In genomic region chr3:127574880-127575878, GRCh38 we compare ENCODE assay signal across 8 cellular contexts. TPM values are rescaled to one million over a fixed set of nuclear protein-coding genes. Genes with fewer than 3 reads are reported as not detected.
DNase-seq lines count a peak whose midpoint lies in the region; ATAC-seq and TF ChIP-seq lines count a peak whose summit lies in the region.

No MANE protein-coding gene starts in this region.

- H3K36me3 ChIP-seq in Karpas-422 (ENCODE audit: insufficient read depth, low read length), result peaks cover 22% of the 10 kb centered on the region; the same call in 1 of the 2 replicates
- H3K36me3 ChIP-seq in PC-9 (ENCODE audit: low read depth), result 0 out of 2 replicates have a peak, but pooled peaks cover 6% of the 10 kb centered on the region

- POLR2A ChIA-PET in PC-9 (lab: Charles Lee; ENCODE audit: unreplicated experiment), result interaction anchor here (0.6 to 0.7 kb wide), 8 partner anchors 13 to 1105 kb away, joined by 3 to 7 read pairs (median 4); no protein-coding TSS in a partner anchor
- POLR2A ChIA-PET in naive thymus-derived CD8-positive, alpha-beta T cell (lab: Charles Lee), result interaction anchor here (0.6 to 1.9 kb wide), 4 partner anchors 14 to 1100 kb away, joined by 3 to 16 read pairs (median 5); partner anchors contain the start of genes TPRA1 and ZXDC

- peaks cover 14 to 29% (median 19%) of the 10 kb centered on the region in 4 donors for H3K4me1 Mint-ChIP-seq in naive thymus-derived CD8-positive, alpha-beta T cell
- peaks cover 29% of the 10 kb centered on the region for H3K4me1 Mint-ChIP-seq in stimulated activated effector memory CD8-positive, alpha-beta T cell treated with anti-CD3 and anti-CD28 coated beads, Interleukin-12 subunit alpha, Interleukin-12 subunit beta, amount 100 ng/mL, for 72 hours

- no peak overlapping the region for H3K4me3 ChIP-seq in Karpas-422 (ENCODE audit: low read length)
- H3K4me3 ChIP-seq in PC-9, result no peak overlapping the region
- H3K4me3 ChIP-seq in epithelial cell of proximal tubule (ENCODE audit: low read depth, low read length), result no peak overlapping the region

- H3K9me3 ChIP-seq in Karpas-422 (ENCODE audit: low read length) (no peaks in the 10 kb centered on the region), PC-9 (ENCODE audit: insufficient read depth, low read depth) (no peaks in the 10 kb centered on the region)

- H4K20me1 ChIP-seq in Karpas-422 (ENCODE audit: insufficient read depth, low read depth, low read length) (peaks cover 16% of the 10 kb centered on the region; the same call in 1 of the 2 replicates), PC-9 (ENCODE audit: insufficient read depth) (peaks cover 10% of the 10 kb centered on the region)

- no peaks in the 10 kb centered on the region for H3F3A ChIP-seq in PC-9 (ENCODE audit: insufficient read depth, low read depth)

- no peaks in the 10 kb centered on the region for H3K9me2 ChIP-seq in Karpas-422 (replicated peaks; ENCODE audit: insufficient read depth, low read length)
- H3K9me2 ChIP-seq in PC-9 (ENCODE audit: insufficient read depth), result no peaks in the 10 kb centered on the region

- no peak overlapping the region for H3K9ac ChIP-seq in Karpas-422 (ENCODE audit: low read length)

- peaks cover 0 to 26% (median 12%) of the 10 kb centered on the region in 3 donors for H3K36me3 Mint-ChIP-seq in naive thymus-derived CD8-positive, alpha-beta T cell
- H3K36me3 Mint-ChIP-seq in stimulated activated effector memory CD8-positive, alpha-beta T cell treated with anti-CD3 and anti-CD28 coated beads, Interleukin-12 subunit alpha, Interleukin-12 subunit beta, amount 100 ng/mL, for 72 hours, result peaks cover 53% of the 10 kb centered on the region

- no peaks in the 10 kb centered on the region for H3K9me3 Mint-ChIP-seq in naive thymus-derived CD8-positive, alpha-beta T cell
- H3K9me3 Mint-ChIP-seq in stimulated activated effector memory CD8-positive, alpha-beta T cell treated with anti-CD3 and anti-CD28 coated beads, Interleukin-12 subunit alpha, Interleukin-12 subunit beta, amount 100 ng/mL, for 72 hours, result no peaks in the 10 kb centered on the region

- peak overlapping the region in 8 of 10 donors; percentile 6 to 64 (median 40) for H3K4me3 Mint-ChIP-seq in naive thymus-derived CD8-positive, alpha-beta T cell
- H3K4me3 Mint-ChIP-seq in stimulated activated effector memory CD8-positive, alpha-beta T cell treated with anti-CD3 and anti-CD28 coated beads, Interleukin-12 subunit alpha, Interleukin-12 subunit beta, amount 100 ng/mL, for 72 hours, result no peak overlapping the region

- DNase-seq in DMS53 treated with DMSO at 0.1 percent for 48 hours (lab: John Stamatoyannopoulos, UW; ENCODE audit: unreplicated experiment) (peak; percentile 68), Karpas-422 (peak; percentile 96), PC-9 (peak; percentile 74 to 88), activated T-cell treated with anti-CD3 and anti-CD28 coated beads for 48 hours (ENCODE audit: low read depth) (peak; percentile 84), epithelial cell of proximal tubule (ENCODE audit: low read depth) (no peak)
- peak; percentile 71 to 90 (median 78) for DNase-seq in naive thymus-derived CD8-positive, alpha-beta T cell
- peak; percentile 79 to 90 for DNase-seq in stimulated activated effector memory CD8-positive, alpha-beta T cell treated with anti-CD3 and anti-CD28 coated beads, Interleukin-12 subunit alpha, Interleukin-12 subunit beta, amount 100 ng/mL, for 72 hours (ENCODE audit: low spot score in 2 of 2)

- H2AFZ ChIP-seq in Karpas-422 (ENCODE audit: low read length) (no peak overlapping the region), PC-9 (no peak overlapping the region)

- H3K4me2 ChIP-seq in Karpas-422 (ENCODE audit: low read depth, low read length, poor library complexity, severe bottlenecking), result no peak overlapping the region
- no peak overlapping the region for H3K4me2 ChIP-seq in PC-9

- H3K27ac Mint-ChIP-seq in naive thymus-derived CD8-positive, alpha-beta T cell, result peak overlapping the region in 8 of 10 donors; percentile 37 to 90 (median 80)
- H3K27ac Mint-ChIP-seq in stimulated activated effector memory CD8-positive, alpha-beta T cell treated with anti-CD3 and anti-CD28 coated beads, Interleukin-12 subunit alpha, Interleukin-12 subunit beta, amount 100 ng/mL, for 72 hours, result peak overlapping the region; percentile 76

- H3K4me1 ChIP-seq in Karpas-422 (ENCODE audit: low read length) (peaks cover 5% of the 10 kb centered on the region), PC-9 (replicated peaks; ENCODE audit: insufficient read depth) (no peaks in the 10 kb centered on the region)

- no peaks in the 10 kb centered on the region for H3K27me3 Mint-ChIP-seq in naive thymus-derived CD8-positive, alpha-beta T cell

- H3K27me3 ChIP-seq in Karpas-422 (ENCODE audit: low read length), result no peaks in the 10 kb centered on the region
- H3K27me3 ChIP-seq in PC-9 (ENCODE audit: insufficient read depth, low read depth), result no peaks in the 10 kb centered on the region

- CTCF ChIA-PET in PC-9 (lab: Charles Lee), result interaction anchor here (0.6 to 1.1 kb wide), 18 partner anchors 16 to 1452 kb away, joined by 3 to 20 read pairs (median 4); no protein-coding TSS in a partner anchor

- peaks cover under 1% of the 10 kb centered on the region; the same call in 1 of the 2 replicates for H3K79me2 ChIP-seq in Karpas-422 (ENCODE audit: low read length)
- no peaks in the 10 kb centered on the region for H3K79me2 ChIP-seq in PC-9 (ENCODE audit: low read depth)

- H3K27ac ChIP-seq in Karpas-422 (ENCODE audit: low read length) (no peak overlapping the region), PC-9 (no peak overlapping the region)

- peak; percentile 98 for TF ChIP-seq CTCF in PC-9 (conservative IDR thresholded peaks at IDR 0.05)
- peak; percentile 98 for TF ChIP-seq CTCF in epithelial cell of proximal tubule (conservative IDR thresholded peaks at IDR 0.05; ENCODE audit: low read depth, low read length)

- intact Hi-C loops in PC-9 (cut with micrococcal nuclease; ENCODE audit: unreplicated experiment), result loop anchor here (5.0 kb wide), 2 partner anchors 397 to 477 kb away; partner anchors contain the start of gene SEC61A1

- BruUV-seq in PC-9 (replicated peaks; lab: Mats Ljungman, UMichigan), result no TSS peak

- peak; percentile 82 for ATAC-seq in GM21786 (IDR thresholded peaks at IDR 0.05; ENCODE audit: unreplicated experiment)
- peak; percentile 94 to 96 for ATAC-seq in naive thymus-derived CD8-positive, alpha-beta T cell
- peak; percentile 89 for ATAC-seq in stimulated activated effector memory CD8-positive, alpha-beta T cell treated with anti-CD3 and anti-CD28 coated beads, Interleukin-12 subunit alpha, Interleukin-12 subunit beta, amount 100 ng/mL, for 72 hours

RNA-seq across cellular contexts. Expression of gene TPRA1, which starts 15.4 kb away (rescaled TPM):
- 34.7 and 36.9 TPM in 2 replicates for total RNA-seq in Karpas-422 (2014; rRNA removed; shearing (Covaris generic); ENCODE audit: low replicate concordance)
- 58.5 and 66.5 TPM in 2 replicates for total RNA-seq in PC-9 (2021)
- total RNA-seq in epithelial cell of proximal tubule, result 53.2 and 76.6 TPM in 2 replicates
- 10 to 100 TPM; 30.2 to 34.7 TPM for total RNA-seq in naive thymus-derived CD8-positive, alpha-beta T cell
- polyA plus RNA-seq in naive thymus-derived CD8-positive, alpha-beta T cell, result 10 to 100 TPM; 14.8 to 27.6 (median 15.3) TPM

RNA-seq across cellular contexts. Expression of gene MCM2, which starts 23.0 kb away (rescaled TPM):
- total RNA-seq in Karpas-422 (2014; rRNA removed; shearing (Covaris generic); ENCODE audit: low replicate concordance), result 43.7 and 79.2 TPM in 2 replicates
- total RNA-seq in PC-9 (2021), result 108 and 137 TPM in 2 replicates
- 74.3 and 139 TPM in 2 replicates for total RNA-seq in epithelial cell of proximal tubule
- total RNA-seq in naive thymus-derived CD8-positive, alpha-beta T cell, result 10 to 100 TPM; 10.4 to 17.7 TPM
- polyA plus RNA-seq in naive thymus-derived CD8-positive, alpha-beta T cell, result 10 to 100 TPM; 10.4 to 13.2 (median 13.2) TPM

RNA-seq across cellular contexts. Expression of gene PODXL2, which starts 53.8 kb away (rescaled TPM):
- total RNA-seq in Karpas-422 (2014; rRNA removed; shearing (Covaris generic); ENCODE audit: low replicate concordance), result 30.9 and 62.1 TPM in 2 replicates
- total RNA-seq in PC-9 (2021) (11.9 and 12.1 TPM in 2 replicates), epithelial cell of proximal tubule (28.9 TPM in 2 replicates)
- 1 to 10 TPM; 2.5 to 2.8 TPM for total RNA-seq in naive thymus-derived CD8-positive, alpha-beta T cell
- polyA plus RNA-seq in naive thymus-derived CD8-positive, alpha-beta T cell, result 1 to 10 TPM in 2 of 3 donors, under 1 TPM in 1; 0.66 to 4.1 (median 2.6) TPM
